ENCODE assay signal across 9 cellular contexts in genomic region chr18:44579028-44579692, GRCh38.
DNase-seq lines count a peak whose midpoint lies in the region; ATAC-seq and TF ChIP-seq lines count a peak whose summit lies in the region.
"Had no signal": no experiment of that assay in that cellular context is flagged by ENCODE, and none has a peak within 500 bp of the region (broad histone marks: within the 10 kb centered on the region; RNA-seq: fewer than 3 reads in every experiment).

No MANE protein-coding gene starts in this region.

- intact Hi-C loops in esophagus muscularis mucosa (cut with DNase I) = no loop called here
- intact Hi-C loops in ovary (cut with DNase I) = no loop called here

- TF ChIP-seq POLR2A in esophagus muscularis mucosa (IDR thresholded peaks at IDR 0.05; ENCODE audit: low read depth) = no peak
- TF ChIP-seq POLR2A in ovary (IDR thresholded peaks at IDR 0.05) = no peak

- H3K27me3 ChIP-seq in kidney epithelial cell (ENCODE audit: control insufficient read depth, insufficient read depth, low read length) (no peaks in the 10 kb centered on the region), esophagus muscularis mucosa (no peaks in the 10 kb centered on the region), ovary (no peaks in the 10 kb centered on the region)

- TF ChIP-seq EP300 in esophagus muscularis mucosa (IDR thresholded peaks at IDR 0.05) (no peak), ovary (IDR thresholded peaks at IDR 0.05) (no peak)

- ATAC-seq in HG02884 (IDR thresholded peaks at IDR 0.05; ENCODE audit: unreplicated experiment) = peak; percentile 66

- H3K4me3 ChIP-seq in GM12864 (ENCODE audit: low read depth, low read length) (no peak overlapping the region), kidney epithelial cell (ENCODE audit: low read depth, low read length) (no peak overlapping the region), esophagus muscularis mucosa (no peak overlapping the region), ovary (no peak overlapping the region)
- H3K4me3 ChIP-seq: skin epidermis had no signal

- TF ChIP-seq CTCF in GM12864 (IDR thresholded peaks at IDR 0.05; ENCODE audit: low read depth, low read length, missing control alignments) = peak; percentile 81
- TF ChIP-seq CTCF in kidney epithelial cell (IDR thresholded peaks at IDR 0.05; ENCODE audit: insufficient read depth, low read length, poor library complexity, severe bottlenecking) = peak; percentile 51
- TF ChIP-seq CTCF in esophagus muscularis mucosa (IDR thresholded peaks at IDR 0.05) = peak in 1 of 3 experiments; percentile 44
- no peak for TF ChIP-seq CTCF in ovary (IDR thresholded peaks at IDR 0.05)

- 86% methylated on average over 9 of the region's 9 CpGs for WGBS in esophagus muscularis mucosa
- 86 to 88% (median 87%) methylated on average over 9 of the region's 9 CpGs for WGBS in ovary, 3 donors

- peak; percentile 8 for DNase-seq in GM12864 (ENCODE audit: low read depth)
- DNase-seq in SK-N-DZ (ENCODE audit: low spot score) = peak; percentile 3
- no peak for DNase-seq in kidney epithelial cell (ENCODE audit: low read depth)
- DNase-seq in medulla oblongata (ENCODE audit: extremely low spot score) = no peak
- no peak for DNase-seq in esophagus muscularis mucosa (ENCODE audit: extremely low spot score)
- DNase-seq in cerebellar cortex (ENCODE audit: low spot score) = no peak
- DNase-seq in ovary = no peak

- H3K27ac ChIP-seq in esophagus muscularis mucosa (replicated peaks in 1 of 4) (peak overlapping the region in 2 of 4 donors; percentile 32 to 46), ovary (no peak overlapping the region)
- H3K27ac ChIP-seq: skin epidermis had no signal

- peaks cover 0 to 17% (median 13%) of the 10 kb centered on the region in 4 donors for H3K4me1 ChIP-seq in esophagus muscularis mucosa
- H3K4me1 ChIP-seq in ovary (ENCODE audit: insufficient read depth) = no peaks in the 10 kb centered on the region

- H3K9me3 ChIP-seq in esophagus muscularis mucosa (no peaks in the 10 kb centered on the region), ovary (no peaks in the 10 kb centered on the region)

- H3K36me3 ChIP-seq in kidney epithelial cell (ENCODE audit: control insufficient read depth, insufficient read depth, low read length) = no peaks in the 10 kb centered on the region
- no peaks in the 10 kb centered on the region for H3K36me3 ChIP-seq in esophagus muscularis mucosa
- H3K36me3 ChIP-seq in ovary = no peaks in the 10 kb centered on the region

Comparison
In these comparisons a context has a peak if more than half of its experiments do, and no peak if none do; other contexts are left out.
1. DNase-seq: peak in GM12864 (single experiment) and SK-N-DZ (single experiment); none in kidney epithelial cell (single experiment), medulla oblongata (single experiment), esophagus muscularis mucosa (single experiment), cerebellar cortex (single experiment) and ovary (0 of 5).
2. CTCF ChIP-seq: peak in GM12864 (single experiment) and kidney epithelial cell (single experiment); none in ovary (0 of 3).